In genomic region chr2:29013046-29013780, GRCh38 we compare ENCODE assay signal across 1 cellular context.
TF ChIP-seq lines count a peak whose summit lies in the region.

No MANE protein-coding gene starts in this region.

TF ChIP-seq in H1, 55 proteins besides CTCF, POLR2A, EP300 and RAD21:
- no peak for TF ChIP-seq SUZ12 (IDR thresholded peaks at IDR 0.05; ENCODE audit: low read length)
- TF ChIP-seq BCL11A (IDR thresholded peaks at IDR 0.05; ENCODE audit: low read depth in 2 of 2, low read length in 2 of 2) = no peak
- TF ChIP-seq SRF (IDR thresholded peaks at IDR 0.05; ENCODE audit: low read depth, low read length) = no peak
- no peak for TF ChIP-seq ZNF274 (IDR thresholded peaks at IDR 0.05; ENCODE audit: borderline replicate concordance, extremely low read depth, low read length)
- no peak for TF ChIP-seq E2F6 (IDR thresholded peaks at IDR 0.05)
- TF ChIP-seq HDAC2 (IDR thresholded peaks at IDR 0.05; ENCODE audit: borderline replicate concordance in 1 of 2, low read depth in 2 of 2, low read length in 2 of 2) = no peak
- no peak for TF ChIP-seq MAFK (IDR thresholded peaks at IDR 0.05; ENCODE audit: low read depth, low read length)
- TF ChIP-seq SIX5 (IDR thresholded peaks at IDR 0.05; ENCODE audit: low read depth, low read length) = no peak
- TF ChIP-seq USF2 (IDR thresholded peaks at IDR 0.05; ENCODE audit: low read length) = no peak
- no peak for TF ChIP-seq NANOG (IDR thresholded peaks at IDR 0.05; ENCODE audit: insufficient read depth, low read depth, low read length, poor library complexity, severe bottlenecking)
- TF ChIP-seq EGR1 (IDR thresholded peaks at IDR 0.05; ENCODE audit: borderline replicate concordance, low read depth, low read length) = no peak
- TF ChIP-seq BRCA1 (IDR thresholded peaks at IDR 0.05; ENCODE audit: low read depth, low read length) = no peak
